ENCODE assay signal across 25 cellular contexts in genomic region chr5:14826714-14827113, GRCh38.
"Had no signal": no experiment of that assay in that cellular context is flagged by ENCODE, and none has a peak within 500 bp of the region (broad histone marks: within the 10 kb centered on the region; RNA-seq: fewer than 3 reads in every experiment).

No MANE protein-coding gene starts in this region.

- H3K27me3 Mint-ChIP-seq: activated B cell treated with CpG ODN at 0.5 μM for 24 hours; activated CD8-positive, alpha-beta memory T cell treated with anti-CD3 and anti-CD28 coated beads, Interleukin-2, amount 10 ng/mL, durations not matched to agents 7 days and 5 days; activated naive CD8-positive, alpha-beta T cell treated with anti-CD3 and anti-CD28 coated beads, Interleukin-2, amount 10 ng/mL, durations not matched to agents 7 days and 5 days; dendritic cell treated with granulocyte-macrophage colony-stimulating factor and Interleukin-4, amounts not matched to agents 40 ng/mL and 50 ng/mL, for 4 days; T-helper 17 cell had no signal

- DNase-seq: activated B cell treated with CpG ODN at 0.5 μM for 24 hours; activated CD4-positive, alpha-beta T cell treated with anti-CD3 and anti-CD28 coated beads, Interleukin-2, amount 50 U/mL, for 1 hour; activated CD8-positive, alpha-beta memory T cell treated with anti-CD3 and anti-CD28 coated beads, Interleukin-2, amount 10 ng/mL, durations not matched to agents 7 days and 5 days; activated CD8-positive, alpha-beta T cell treated with anti-CD3 and anti-CD28 coated beads, Interleukin-2, amount 10 ng/mL, durations not matched to agents 7 days and 5 days; activated effector memory CD4-positive, alpha-beta T cell treated with Interleukin-2 at 50 U/mL for 16 hours; activated naive CD4-positive, alpha-beta T cell treated with Interleukin-2 at 50 U/mL for 16 hours; activated naive CD8-positive, alpha-beta T cell treated with anti-CD3 and anti-CD28 coated beads, Interleukin-2, amount 10 ng/mL, durations not matched to agents 7 days and 5 days; amniotic stem cell; central memory CD4-positive, alpha-beta T cell; esophagus squamous epithelium; foreskin melanocyte; islet precursor cell; left ventricle myocardium inferior; nephron progenitor cell; ovary; stimulated activated CD4-positive, alpha-beta T cell treated with anti-CD3 and anti-CD28 coated beads, Interleukin-1b, Interleukin-23, amount 100 ng/mL, for 48 hours; stimulated activated naive CD4-positive, alpha-beta T cell; SW 1271; T-helper 17 cell; T1000 had no signal

- H3K27ac ChIP-seq: epithelial cell of prostate, esophagus squamous epithelium, left ventricle myocardium inferior, ovary, right atrium auricular region, tibial nerve had no signal

- H3K27me3 ChIP-seq: esophagus squamous epithelium, ovary, right atrium auricular region, tibial nerve had no signal

- ATAC-seq: activated CD8-positive, alpha-beta memory T cell treated with anti-CD3 and anti-CD28 coated beads, Interleukin-2, amount 10 ng/mL, durations not matched to agents 7 days and 5 days; activated CD8-positive, alpha-beta T cell treated with anti-CD3 and anti-CD28 coated beads, Interleukin-2, amount 10 ng/mL, durations not matched to agents 7 days and 5 days; T-helper 17 cell had no signal

- H3K27ac Mint-ChIP-seq: activated B cell treated with CpG ODN at 0.5 μM for 24 hours; activated CD8-positive, alpha-beta memory T cell treated with anti-CD3 and anti-CD28 coated beads, Interleukin-2, amount 10 ng/mL, durations not matched to agents 7 days and 5 days; activated CD8-positive, alpha-beta T cell treated with anti-CD3 and anti-CD28 coated beads, Interleukin-2, amount 10 ng/mL, durations not matched to agents 7 days and 5 days; activated naive CD8-positive, alpha-beta T cell treated with anti-CD3 and anti-CD28 coated beads, Interleukin-2, amount 10 ng/mL, durations not matched to agents 7 days and 5 days; dendritic cell treated with granulocyte-macrophage colony-stimulating factor and Interleukin-4, amounts not matched to agents 40 ng/mL and 50 ng/mL, for 4 days; nephron progenitor cell; T-helper 17 cell had no signal

- H3K9me3 ChIP-seq: esophagus squamous epithelium, left ventricle myocardium inferior, ovary, right atrium auricular region, tibial nerve had no signal

- H3K36me3 ChIP-seq: esophagus squamous epithelium, ovary, right atrium auricular region had no signal

- H3K4me3 Mint-ChIP-seq: activated B cell treated with CpG ODN at 0.5 μM for 24 hours; activated CD8-positive, alpha-beta memory T cell treated with anti-CD3 and anti-CD28 coated beads, Interleukin-2, amount 10 ng/mL, durations not matched to agents 7 days and 5 days; activated CD8-positive, alpha-beta T cell treated with anti-CD3 and anti-CD28 coated beads, Interleukin-2, amount 10 ng/mL, durations not matched to agents 7 days and 5 days; activated naive CD8-positive, alpha-beta T cell treated with anti-CD3 and anti-CD28 coated beads, Interleukin-2, amount 10 ng/mL, durations not matched to agents 7 days and 5 days; dendritic cell treated with granulocyte-macrophage colony-stimulating factor and Interleukin-4, amounts not matched to agents 40 ng/mL and 50 ng/mL, for 4 days; nephron progenitor cell; T-helper 17 cell had no signal

- H3K4me3 ChIP-seq: esophagus squamous epithelium, left ventricle myocardium inferior, ovary, right atrium auricular region, smooth muscle cell, tibial nerve had no signal

- H3K9me3 Mint-ChIP-seq: activated B cell treated with CpG ODN at 0.5 μM for 24 hours; activated naive CD8-positive, alpha-beta T cell treated with anti-CD3 and anti-CD28 coated beads, Interleukin-2, amount 10 ng/mL, durations not matched to agents 7 days and 5 days; dendritic cell treated with granulocyte-macrophage colony-stimulating factor and Interleukin-4, amounts not matched to agents 40 ng/mL and 50 ng/mL, for 4 days; nephron progenitor cell had no signal

- H3K4me1 Mint-ChIP-seq: activated B cell treated with CpG ODN at 0.5 μM for 24 hours; activated CD8-positive, alpha-beta memory T cell treated with anti-CD3 and anti-CD28 coated beads, Interleukin-2, amount 10 ng/mL, durations not matched to agents 7 days and 5 days had no signal
